In the genomic region with DNA sequence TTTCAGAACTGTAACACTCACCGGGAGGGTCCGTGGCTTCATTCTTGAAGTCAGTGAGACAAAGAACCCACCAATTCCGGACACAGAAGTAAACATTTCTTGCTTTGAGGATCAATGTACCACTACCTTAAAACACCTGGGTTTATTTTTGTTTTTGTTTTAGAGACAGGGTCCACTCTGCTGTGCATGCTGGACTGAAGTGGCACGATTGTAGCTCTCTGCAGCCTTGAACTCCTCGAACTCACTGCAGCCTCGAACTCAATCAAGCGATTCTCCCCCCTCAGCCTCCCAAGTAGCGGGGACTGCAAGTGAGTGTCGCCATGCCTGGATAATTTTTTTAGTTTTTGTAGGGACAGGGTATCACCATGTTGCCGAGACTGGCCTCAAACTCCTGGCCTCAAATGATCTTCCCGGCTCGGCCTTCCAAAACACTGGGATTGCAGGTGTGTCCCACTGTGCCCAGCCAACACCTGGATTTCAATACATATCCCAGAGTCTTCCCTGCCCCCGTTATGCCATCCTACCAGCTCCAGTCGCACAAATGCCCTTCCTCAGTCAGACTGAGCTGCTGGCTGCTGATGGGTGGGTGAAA, we compare ENCODE assay signal across 1 cellular context.
TF ChIP-seq lines count a peak whose summit lies in the region.

No MANE protein-coding gene starts in this region.

TF ChIP-seq in HepG2, 621 proteins besides CTCF, POLR2A, EP300 and RAD21:
- TF ChIP-seq MXD4 (CRISPR knock-in tag; IDR thresholded peaks at IDR 0.05) (0 out of 2 replicates have a peak, but pooled peaks have one; percentile 5), ZNF367 (CRISPR knock-in tag; IDR thresholded peaks at IDR 0.05; ENCODE audit: borderline replicate concordance) (no peak), ZFY (CRISPR knock-in tag; IDR thresholded peaks at IDR 0.05) (0 out of 2 replicates have a peak, but pooled peaks have one; percentile 16), ZNF841 (CRISPR knock-in tag; IDR thresholded peaks at IDR 0.05; ENCODE audit: borderline replicate concordance) (no peak), LCORL (IDR thresholded peaks at IDR 0.05) (no peak), LCORL (CRISPR knock-in tag; IDR thresholded peaks at IDR 0.05) (no peak), ZNF256 (CRISPR knock-in tag; conservative IDR thresholded peaks at IDR 0.05) (no peak), ZSCAN9 (CRISPR knock-in tag; IDR thresholded peaks at IDR 0.05; ENCODE audit: borderline replicate concordance) (no peak), ZNF44 (CRISPR knock-in tag; IDR thresholded peaks at IDR 0.05) (0 out of 2 replicates have a peak, but pooled peaks have one; percentile 62), DMAP1 (CRISPR knock-in tag; IDR thresholded peaks at IDR 0.05) (no peak), ZNF777 (CRISPR knock-in tag; IDR thresholded peaks at IDR 0.05) (no peak), MED8 (CRISPR knock-in tag; IDR thresholded peaks at IDR 0.05; ENCODE audit: insufficient replicate concordance) (no peak), MEIS2 (CRISPR knock-in tag; IDR thresholded peaks at IDR 0.05) (0 out of 2 replicates have a peak, but pooled peaks have one; percentile 40), ZNF737 (CRISPR knock-in tag; IDR thresholded peaks at IDR 0.05; ENCODE audit: borderline replicate concordance) (no peak), ZNF441 (CRISPR knock-in tag; IDR thresholded peaks at IDR 0.05; ENCODE audit: borderline replicate concordance) (no peak), ZNF546 (CRISPR knock-in tag; conservative IDR thresholded peaks at IDR 0.05) (no peak), ZMYM3 (CRISPR knock-in tag; IDR thresholded peaks at IDR 0.05) (peak; percentile 34; the same call in 1 of the 2 replicates), ZNF207 (IDR thresholded peaks at IDR 0.05; ENCODE audit: borderline replicate concordance) (no peak), SNAPC2 (CRISPR knock-in tag; IDR thresholded peaks at IDR 0.05) (no peak), ZNF33A (CRISPR knock-in tag; IDR thresholded peaks at IDR 0.05; ENCODE audit: borderline replicate concordance) (no peak), SNAI1 (CRISPR knock-in tag; IDR thresholded peaks at IDR 0.05; ENCODE audit: borderline replicate concordance) (no peak), NR3C1 (CRISPR knock-in tag; IDR thresholded peaks at IDR 0.05) (no peak), FLYWCH1 (CRISPR knock-in tag; IDR thresholded peaks at IDR 0.05) (no peak), ZNF24 (IDR thresholded peaks at IDR 0.05) (no peak), ZNF558 (CRISPR knock-in tag; IDR thresholded peaks at IDR 0.05; ENCODE audit: borderline replicate concordance) (no peak), ZFP90 (CRISPR knock-in tag; IDR thresholded peaks at IDR 0.05; ENCODE audit: borderline replicate concordance) (0 out of 2 replicates have a peak, but pooled peaks have one; percentile 33), KDM2A (CRISPR knock-in tag; IDR thresholded peaks at IDR 0.05; ENCODE audit: borderline replicate concordance, low read depth) (0 out of 2 replicates have a peak, but pooled peaks have one; percentile 1), ZSCAN29 (CRISPR knock-in tag; conservative IDR thresholded peaks at IDR 0.05) (no peak), ZNF337 (CRISPR knock-in tag; IDR thresholded peaks at IDR 0.05; ENCODE audit: borderline replicate concordance, low read depth) (no peak), KLF12 (CRISPR knock-in tag; IDR thresholded peaks at IDR 0.05; ENCODE audit: borderline replicate concordance) (0 out of 2 replicates have a peak, but pooled peaks have one; percentile 50), ZNF205 (CRISPR knock-in tag; IDR thresholded peaks at IDR 0.05) (no peak), TBX2 (CRISPR knock-in tag; IDR thresholded peaks at IDR 0.05; ENCODE audit: borderline replicate concordance) (0 out of 2 replicates have a peak, but pooled peaks have one; percentile 1), TBP (CRISPR knock-in tag; IDR thresholded peaks at IDR 0.05) (0 out of 2 replicates have a peak, but pooled peaks have one; percentile 70), KAT7 (CRISPR knock-in tag; IDR thresholded peaks at IDR 0.05; ENCODE audit: borderline replicate concordance) (no peak)
- TF ChIP-seq, protein P1, sequence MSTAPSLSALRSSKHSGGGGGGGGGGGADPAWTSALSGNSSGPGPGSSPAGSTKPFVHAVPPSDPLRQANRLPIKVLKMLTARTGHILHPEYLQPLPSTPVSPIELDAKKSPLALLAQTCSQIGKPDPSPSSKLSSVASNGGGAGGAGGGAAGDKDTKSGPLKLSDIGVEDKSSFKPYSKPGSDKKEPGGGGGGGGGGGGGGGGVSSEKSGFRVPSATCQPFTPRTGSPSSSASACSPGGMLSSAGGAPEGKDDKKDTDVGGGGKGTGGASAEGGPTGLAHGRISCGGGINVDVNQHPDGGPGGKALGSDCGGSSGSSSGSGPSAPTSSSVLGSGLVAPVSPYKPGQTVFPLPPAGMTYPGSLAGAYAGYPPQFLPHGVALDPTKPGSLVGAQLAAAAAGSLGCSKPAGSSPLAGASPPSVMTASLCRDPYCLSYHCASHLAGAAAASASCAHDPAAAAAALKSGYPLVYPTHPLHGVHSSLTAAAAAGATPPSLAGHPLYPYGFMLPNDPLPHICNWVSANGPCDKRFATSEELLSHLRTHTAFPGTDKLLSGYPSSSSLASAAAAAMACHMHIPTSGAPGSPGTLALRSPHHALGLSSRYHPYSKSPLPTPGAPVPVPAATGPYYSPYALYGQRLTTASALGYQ (CRISPR knock-in tag; IDR thresholded peaks at IDR 0.05) = no peak
- TF ChIP-seq, protein P2, sequence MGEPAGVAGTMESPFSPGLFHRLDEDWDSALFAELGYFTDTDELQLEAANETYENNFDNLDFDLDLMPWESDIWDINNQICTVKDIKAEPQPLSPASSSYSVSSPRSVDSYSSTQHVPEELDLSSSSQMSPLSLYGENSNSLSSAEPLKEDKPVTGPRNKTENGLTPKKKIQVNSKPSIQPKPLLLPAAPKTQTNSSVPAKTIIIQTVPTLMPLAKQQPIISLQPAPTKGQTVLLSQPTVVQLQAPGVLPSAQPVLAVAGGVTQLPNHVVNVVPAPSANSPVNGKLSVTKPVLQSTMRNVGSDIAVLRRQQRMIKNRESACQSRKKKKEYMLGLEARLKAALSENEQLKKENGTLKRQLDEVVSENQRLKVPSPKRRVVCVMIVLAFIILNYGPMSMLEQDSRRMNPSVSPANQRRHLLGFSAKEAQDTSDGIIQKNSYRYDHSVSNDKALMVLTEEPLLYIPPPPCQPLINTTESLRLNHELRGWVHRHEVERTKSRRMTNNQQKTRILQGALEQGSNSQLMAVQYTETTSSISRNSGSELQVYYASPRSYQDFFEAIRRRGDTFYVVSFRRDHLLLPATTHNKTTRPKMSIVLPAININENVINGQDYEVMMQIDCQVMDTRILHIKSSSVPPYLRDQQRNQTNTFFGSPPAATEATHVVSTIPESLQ (CRISPR knock-in tag; conservative IDR thresholded peaks at IDR 0.05) = no peak
- TF ChIP-seq, protein P3, sequence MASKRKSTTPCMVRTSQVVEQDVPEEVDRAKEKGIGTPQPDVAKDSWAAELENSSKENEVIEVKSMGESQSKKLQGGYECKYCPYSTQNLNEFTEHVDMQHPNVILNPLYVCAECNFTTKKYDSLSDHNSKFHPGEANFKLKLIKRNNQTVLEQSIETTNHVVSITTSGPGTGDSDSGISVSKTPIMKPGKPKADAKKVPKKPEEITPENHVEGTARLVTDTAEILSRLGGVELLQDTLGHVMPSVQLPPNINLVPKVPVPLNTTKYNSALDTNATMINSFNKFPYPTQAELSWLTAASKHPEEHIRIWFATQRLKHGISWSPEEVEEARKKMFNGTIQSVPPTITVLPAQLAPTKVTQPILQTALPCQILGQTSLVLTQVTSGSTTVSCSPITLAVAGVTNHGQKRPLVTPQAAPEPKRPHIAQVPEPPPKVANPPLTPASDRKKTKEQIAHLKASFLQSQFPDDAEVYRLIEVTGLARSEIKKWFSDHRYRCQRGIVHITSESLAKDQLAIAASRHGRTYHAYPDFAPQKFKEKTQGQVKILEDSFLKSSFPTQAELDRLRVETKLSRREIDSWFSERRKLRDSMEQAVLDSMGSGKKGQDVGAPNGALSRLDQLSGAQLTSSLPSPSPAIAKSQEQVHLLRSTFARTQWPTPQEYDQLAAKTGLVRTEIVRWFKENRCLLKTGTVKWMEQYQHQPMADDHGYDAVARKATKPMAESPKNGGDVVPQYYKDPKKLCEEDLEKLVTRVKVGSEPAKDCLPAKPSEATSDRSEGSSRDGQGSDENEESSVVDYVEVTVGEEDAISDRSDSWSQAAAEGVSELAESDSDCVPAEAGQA (IDR thresholded peaks at IDR 0.05; ENCODE audit: low read depth) = no peak
- TF ChIP-seq, protein P3 (CRISPR knock-in tag; IDR thresholded peaks at IDR 0.05; ENCODE audit: borderline replicate concordance) = 0 out of 2 replicates have a peak, but pooled peaks have one; percentile 62
- TF ChIP-seq, protein P4, sequence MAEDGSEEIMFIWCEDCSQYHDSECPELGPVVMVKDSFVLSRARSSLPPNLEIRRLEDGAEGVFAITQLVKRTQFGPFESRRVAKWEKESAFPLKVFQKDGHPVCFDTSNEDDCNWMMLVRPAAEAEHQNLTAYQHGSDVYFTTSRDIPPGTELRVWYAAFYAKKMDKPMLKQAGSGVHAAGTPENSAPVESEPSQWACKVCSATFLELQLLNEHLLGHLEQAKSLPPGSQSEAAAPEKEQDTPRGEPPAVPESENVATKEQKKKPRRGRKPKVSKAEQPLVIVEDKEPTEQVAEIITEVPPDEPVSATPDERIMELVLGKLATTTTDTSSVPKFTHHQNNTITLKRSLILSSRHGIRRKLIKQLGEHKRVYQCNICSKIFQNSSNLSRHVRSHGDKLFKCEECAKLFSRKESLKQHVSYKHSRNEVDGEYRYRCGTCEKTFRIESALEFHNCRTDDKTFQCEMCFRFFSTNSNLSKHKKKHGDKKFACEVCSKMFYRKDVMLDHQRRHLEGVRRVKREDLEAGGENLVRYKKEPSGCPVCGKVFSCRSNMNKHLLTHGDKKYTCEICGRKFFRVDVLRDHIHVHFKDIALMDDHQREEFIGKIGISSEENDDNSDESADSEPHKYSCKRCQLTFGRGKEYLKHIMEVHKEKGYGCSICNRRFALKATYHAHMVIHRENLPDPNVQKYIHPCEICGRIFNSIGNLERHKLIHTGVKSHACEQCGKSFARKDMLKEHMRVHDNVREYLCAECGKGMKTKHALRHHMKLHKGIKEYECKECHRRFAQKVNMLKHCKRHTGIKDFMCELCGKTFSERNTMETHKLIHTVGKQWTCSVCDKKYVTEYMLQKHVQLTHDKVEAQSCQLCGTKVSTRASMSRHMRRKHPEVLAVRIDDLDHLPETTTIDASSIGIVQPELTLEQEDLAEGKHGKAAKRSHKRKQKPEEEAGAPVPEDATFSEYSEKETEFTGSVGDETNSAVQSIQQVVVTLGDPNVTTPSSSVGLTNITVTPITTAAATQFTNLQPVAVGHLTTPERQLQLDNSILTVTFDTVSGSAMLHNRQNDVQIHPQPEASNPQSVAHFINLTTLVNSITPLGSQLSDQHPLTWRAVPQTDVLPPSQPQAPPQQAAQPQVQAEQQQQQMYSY (CRISPR knock-in tag; IDR thresholded peaks at IDR 0.05) = no peak
- TF ChIP-seq, protein P5, sequence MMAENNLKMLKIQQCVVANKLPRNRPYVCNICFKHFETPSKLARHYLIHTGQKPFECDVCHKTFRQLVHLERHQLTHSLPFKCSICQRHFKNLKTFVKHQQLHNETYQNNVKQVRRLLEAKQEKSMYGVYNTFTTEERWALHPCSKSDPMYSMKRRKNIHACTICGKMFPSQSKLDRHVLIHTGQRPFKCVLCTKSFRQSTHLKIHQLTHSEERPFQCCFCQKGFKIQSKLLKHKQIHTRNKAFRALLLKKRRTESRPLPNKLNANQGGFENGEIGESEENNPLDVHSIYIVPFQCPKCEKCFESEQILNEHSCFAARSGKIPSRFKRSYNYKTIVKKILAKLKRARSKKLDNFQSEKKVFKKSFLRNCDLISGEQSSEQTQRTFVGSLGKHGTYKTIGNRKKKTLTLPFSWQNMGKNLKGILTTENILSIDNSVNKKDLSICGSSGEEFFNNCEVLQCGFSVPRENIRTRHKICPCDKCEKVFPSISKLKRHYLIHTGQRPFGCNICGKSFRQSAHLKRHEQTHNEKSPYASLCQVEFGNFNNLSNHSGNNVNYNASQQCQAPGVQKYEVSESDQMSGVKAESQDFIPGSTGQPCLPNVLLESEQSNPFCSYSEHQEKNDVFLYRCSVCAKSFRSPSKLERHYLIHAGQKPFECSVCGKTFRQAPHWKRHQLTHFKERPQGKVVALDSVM (CRISPR knock-in tag; IDR thresholded peaks at IDR 0.05) = peak; percentile 86
- TF ChIP-seq, protein P6, sequence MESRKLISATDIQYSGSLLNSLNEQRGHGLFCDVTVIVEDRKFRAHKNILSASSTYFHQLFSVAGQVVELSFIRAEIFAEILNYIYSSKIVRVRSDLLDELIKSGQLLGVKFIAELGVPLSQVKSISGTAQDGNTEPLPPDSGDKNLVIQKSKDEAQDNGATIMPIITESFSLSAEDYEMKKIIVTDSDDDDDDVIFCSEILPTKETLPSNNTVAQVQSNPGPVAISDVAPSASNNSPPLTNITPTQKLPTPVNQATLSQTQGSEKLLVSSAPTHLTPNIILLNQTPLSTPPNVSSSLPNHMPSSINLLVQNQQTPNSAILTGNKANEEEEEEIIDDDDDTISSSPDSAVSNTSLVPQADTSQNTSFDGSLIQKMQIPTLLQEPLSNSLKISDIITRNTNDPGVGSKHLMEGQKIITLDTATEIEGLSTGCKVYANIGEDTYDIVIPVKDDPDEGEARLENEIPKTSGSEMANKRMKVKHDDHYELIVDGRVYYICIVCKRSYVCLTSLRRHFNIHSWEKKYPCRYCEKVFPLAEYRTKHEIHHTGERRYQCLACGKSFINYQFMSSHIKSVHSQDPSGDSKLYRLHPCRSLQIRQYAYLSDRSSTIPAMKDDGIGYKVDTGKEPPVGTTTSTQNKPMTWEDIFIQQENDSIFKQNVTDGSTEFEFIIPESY (CRISPR knock-in tag; IDR thresholded peaks at IDR 0.05) = 0 out of 2 replicates have a peak, but pooled peaks have one; percentile 11
- TF ChIP-seq, protein P7, sequence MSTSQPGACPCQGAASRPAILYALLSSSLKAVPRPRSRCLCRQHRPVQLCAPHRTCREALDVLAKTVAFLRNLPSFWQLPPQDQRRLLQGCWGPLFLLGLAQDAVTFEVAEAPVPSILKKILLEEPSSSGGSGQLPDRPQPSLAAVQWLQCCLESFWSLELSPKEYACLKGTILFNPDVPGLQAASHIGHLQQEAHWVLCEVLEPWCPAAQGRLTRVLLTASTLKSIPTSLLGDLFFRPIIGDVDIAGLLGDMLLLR (CRISPR knock-in tag; IDR thresholded peaks at IDR 0.05) = no peak
- TF ChIP-seq, protein P8, sequence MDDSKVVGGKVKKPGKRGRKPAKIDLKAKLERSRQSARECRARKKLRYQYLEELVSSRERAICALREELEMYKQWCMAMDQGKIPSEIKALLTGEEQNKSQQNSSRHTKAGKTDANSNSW (CRISPR knock-in tag; IDR thresholded peaks at IDR 0.05; ENCODE audit: borderline replicate concordance) = no peak
